ENCODE assay signal across 8 cellular contexts in the genomic region with DNA sequence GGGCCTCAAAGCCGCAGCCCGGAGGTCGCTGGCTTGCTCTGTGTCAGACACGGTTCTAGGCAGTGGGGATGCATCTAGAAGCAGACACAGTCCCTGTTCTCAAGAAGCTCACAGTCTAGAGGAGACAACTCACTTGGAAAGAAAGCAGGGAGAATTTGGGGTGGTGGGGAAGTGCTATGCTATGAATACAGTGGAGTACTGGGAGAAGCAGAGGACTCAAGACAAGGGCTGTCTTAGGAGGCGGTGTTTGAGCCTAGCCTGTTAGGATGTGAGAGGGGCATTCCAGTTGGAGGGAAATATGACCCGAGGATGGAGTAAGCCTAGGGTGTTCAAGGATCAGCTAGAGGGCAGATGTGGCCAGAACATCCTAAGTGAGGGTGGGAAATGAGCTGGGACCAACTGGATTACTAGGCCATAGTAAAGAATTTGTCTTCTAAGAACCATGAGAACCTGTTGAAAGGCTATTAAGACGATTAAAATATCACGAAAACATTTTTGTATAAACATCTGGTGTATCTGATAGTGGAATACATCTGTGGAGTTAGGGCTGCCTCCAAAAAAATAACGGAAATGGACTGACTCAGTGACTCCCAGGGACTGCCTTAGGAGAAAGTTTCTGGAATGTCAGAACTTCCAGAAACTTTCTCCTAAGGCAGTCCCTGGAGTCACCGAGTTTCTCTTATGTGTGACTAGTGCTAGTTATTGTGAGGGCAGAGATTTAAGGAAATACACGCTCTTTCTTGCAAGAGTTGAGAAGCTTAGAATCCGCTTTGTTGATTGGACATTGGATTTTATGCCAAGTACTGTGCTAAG. TPM values are rescaled to one million over a fixed set of nuclear protein-coding genes. Genes with fewer than 3 reads are reported as not detected.
DNase-seq lines count a peak whose midpoint lies in the region; ATAC-seq and TF ChIP-seq lines count a peak whose summit lies in the region.

No MANE protein-coding gene starts in this region.

- peaks cover 11% of the 10 kb centered on the region for H3F3A ChIP-seq in SK-N-SH (replicated peaks; ENCODE audit: insufficient read depth)

- H2AFZ ChIP-seq in SK-N-SH (ENCODE audit: low read depth) = peak overlapping the region; percentile 93

- WGBS in SK-N-SH (ENCODE audit: low lambda C conversion rate) = 21% methylated on average over 12 of the region's 12 CpGs

- peak overlapping the region; percentile 94 for H3K4me2 ChIP-seq in SK-N-SH

- ATAC-seq in GM19351 (IDR thresholded peaks at IDR 0.05; ENCODE audit: unreplicated experiment) = peak; percentile 38
- ATAC-seq in HG03520 (IDR thresholded peaks at IDR 0.05; ENCODE audit: unreplicated experiment) = peak; percentile 30

- H3K27me3 ChIP-seq in SK-N-SH (ENCODE audit: insufficient read depth) = no peaks in the 10 kb centered on the region
- H3K27me3 ChIP-seq in mucosa of stomach (ENCODE audit: control insufficient read depth, insufficient read depth, low read length) = no peaks in the 10 kb centered on the region

- in situ Hi-C loops in GM13977 (cut with MboI; ENCODE audit: low pct_unique_long_range_greater_than_20kb, low sequenced_read_pairs, unreplicated experiment) = no loop called here

- CTCF ChIA-PET in SK-N-SH (lab: Yijun Ruan, JAX) = interaction anchor here (0.5 to 11.5 kb wide), 5 partner anchors 16 to 141 kb away, joined by 3 to 150 read pairs (median 3); no protein-coding TSS in a partner anchor

- TF ChIP-seq RAD21 in SK-N-SH (IDR thresholded peaks at IDR 0.05; ENCODE audit: low read length) = peak; percentile 42

- H3K9me3 ChIP-seq in SK-N-SH (no peaks in the 10 kb centered on the region), mucosa of stomach (ENCODE audit: control insufficient read depth, low read length) (no peaks in the 10 kb centered on the region)

- H3K79me2 ChIP-seq in SK-N-SH (ENCODE audit: insufficient read depth) = peaks cover 79% of the 10 kb centered on the region

- H3K9ac ChIP-seq in SK-N-SH = peak overlapping the region; percentile 87
- H3K9ac ChIP-seq in mucosa of stomach (ENCODE audit: low read length) = peak overlapping the region; percentile 95

- peaks cover 25 to 36% of the 10 kb centered on the region in 2 experiments for H3K36me3 ChIP-seq in SK-N-SH (replicated peaks in 1 of 2; ENCODE audit: control insufficient read depth in 1 of 2, insufficient read depth in 2 of 2, low read length in 1 of 2)
- no peaks in the 10 kb centered on the region for H3K36me3 ChIP-seq in mucosa of stomach (ENCODE audit: control insufficient read depth, insufficient read depth, low read length)

- POLR2A ChIA-PET in SK-N-SH (lab: Yijun Ruan, JAX) = interaction anchor here (1.0 kb wide), 1 partner anchor 1248 kb away, joined by 5 read pairs; no protein-coding TSS in a partner anchor

- TF ChIP-seq CTCF in SK-N-SH (IDR thresholded peaks at IDR 0.05) (no peak; the same call in 1 of the 2 replicates), epithelial cell of proximal tubule (conservative IDR thresholded peaks at IDR 0.05; ENCODE audit: low read depth, low read length) (peak; percentile 16), GM13977 (IDR thresholded peaks at IDR 0.05; ENCODE audit: extremely low read depth, insufficient read depth, missing control alignments) (no peak)

- H4K20me1 ChIP-seq in SK-N-SH (ENCODE audit: insufficient read depth) = peaks cover 35% of the 10 kb centered on the region

- peak overlapping the region; percentile 92 to 97 for H3K27ac ChIP-seq in SK-N-SH (ENCODE audit: low read depth in 2 of 2, low read length in 1 of 2)

- no peaks in the 10 kb centered on the region for H3K9me2 ChIP-seq in SK-N-SH

- H3K4me1 ChIP-seq in SK-N-SH (ENCODE audit: control insufficient read depth in 1 of 2, insufficient read depth in 2 of 2, low read depth in 1 of 2, low read length in 1 of 2) (peaks cover 18 to 21% of the 10 kb centered on the region in 2 experiments; a peak in 3 of 4 replicates), mucosa of stomach (ENCODE audit: control insufficient read depth, insufficient read depth, low read length) (peaks cover 7% of the 10 kb centered on the region)

- H3K4me3 ChIP-seq in SK-N-SH (ENCODE audit: low read depth in 2 of 2, low read length in 1 of 2) (peak overlapping the region; percentile 86 to 90), epithelial cell of proximal tubule (ENCODE audit: low read depth, low read length) (peak overlapping the region; percentile 75), mucosa of stomach (ENCODE audit: low read length) (peak overlapping the region; percentile 98)

- no peak for TF ChIP-seq EP300 in SK-N-SH (IDR thresholded peaks at IDR 0.05; ENCODE audit: borderline replicate concordance in 1 of 2, low read depth in 1 of 2, low read length in 1 of 2)

- DNase-seq in COLO668 (lab: John Stamatoyannopoulos, UW; ENCODE audit: unreplicated experiment) = peak; percentile 25
- DNase-seq in SK-N-SH = peak; percentile 25
- no peak for DNase-seq in epithelial cell of proximal tubule (ENCODE audit: low read depth)
- no peak for DNase-seq in GM13977 (ENCODE audit: low spot score)
- DNase-seq in NK-92 (lab: John Stamatoyannopoulos, UW; ENCODE audit: unreplicated experiment) = no peak

TF ChIP-seq in SK-N-SH, 30 proteins besides CTCF, POLR2A, EP300 and RAD21:
- TF ChIP-seq FOXJ3 (CRISPR knock-in tag; IDR thresholded peaks at IDR 0.05) (0 out of 2 replicates have a peak, but pooled peaks have one; percentile 18), MXI1 (IDR thresholded peaks at IDR 0.05; ENCODE audit: low read depth, low read length) (no peak), TCF12 (IDR thresholded peaks at IDR 0.05) (no peak)

RNA-seq across cellular contexts. Expression of gene PITPNB, which starts 1.1 kb away (rescaled TPM):
- 32.3 and 38.7 TPM in 2 replicates for polyA plus RNA-seq in SK-N-SH (2012; rRNA removed)
- polyA plus RNA-seq in SK-N-SH (2012; cell fraction: cytosol; rRNA removed) = 41.6 and 48.2 TPM in 2 replicates
- polyA plus RNA-seq in SK-N-SH (2012; cell fraction: nucleus; rRNA removed) = 20.0 and 38.6 TPM in 2 replicates
- total RNA-seq in epithelial cell of proximal tubule = 16.3 and 21.4 TPM in 2 replicates

Comparison
In these comparisons a context has a peak if more than half of its experiments do, and no peak if none do; other contexts are left out.
1. DNase-seq: peak in COLO668 (single experiment) and SK-N-SH (single experiment); none in epithelial cell of proximal tubule (single experiment), GM13977 (single experiment) and NK-92 (single experiment).
2. Peak in every context shown above with its lines, with median percentiles within 50 percentile points of each other: H3K4me3 ChIP-seq.